13 cellular contexts compared by ENCODE assay signal in the genomic region with DNA sequence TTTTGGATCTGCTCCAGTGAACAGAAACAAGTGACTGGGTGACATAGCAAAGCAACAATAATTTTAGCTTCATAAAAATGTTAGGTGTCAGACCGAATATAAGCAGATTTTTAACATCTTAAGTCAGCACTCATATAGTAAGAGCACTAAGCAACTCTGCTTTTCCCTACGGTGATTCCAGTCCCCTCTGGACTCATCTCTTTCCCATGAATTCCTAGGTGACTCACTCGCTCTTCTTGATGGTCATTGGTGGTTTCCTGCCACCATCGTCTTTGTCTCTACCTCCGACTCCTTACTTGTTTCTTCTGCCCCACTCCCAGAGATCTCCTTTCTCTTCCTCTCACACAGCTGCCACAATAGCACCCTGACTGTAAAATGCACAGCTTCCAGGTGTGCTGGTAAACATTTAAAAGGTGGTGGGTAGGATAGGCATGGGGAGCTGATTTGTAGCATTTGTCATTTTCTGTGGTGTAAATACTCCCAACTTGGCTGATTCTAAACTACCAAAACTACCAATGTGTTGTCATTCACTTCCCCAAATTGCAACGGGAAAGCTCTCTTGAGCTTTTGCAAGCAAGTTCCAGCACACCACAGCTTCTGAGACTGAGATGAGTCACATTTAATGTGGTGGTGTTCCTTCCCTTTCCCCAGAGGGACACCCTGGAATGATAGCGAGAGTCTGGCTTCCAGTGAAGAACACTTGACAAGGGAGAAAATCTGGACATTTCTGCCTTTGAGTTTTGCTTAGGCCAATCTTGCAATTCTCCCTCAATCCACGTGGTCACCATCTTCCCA. TPM values are rescaled to one million over a fixed set of nuclear protein-coding genes. Genes with fewer than 3 reads are reported as not detected.
A peak's percentile ranks its signal among the peaks of the same experiment; 100 is the strongest.
DNase-seq lines count a peak whose midpoint lies in the region; ATAC-seq and TF ChIP-seq lines count a peak whose summit lies in the region.
"Had no signal": no experiment of that assay in that cellular context is flagged by ENCODE, and none has a peak within 500 bp of the region (broad histone marks: within the 10 kb centered on the region; RNA-seq: fewer than 3 reads in every experiment).

No MANE protein-coding gene starts in this region.

- DNase-seq in AG08395 (ENCODE audit: low spot score): peak; percentile 66
- DNase-seq in HL-60 (ENCODE audit: low read depth in 1 of 2, low spot score in 1 of 2): peak; percentile 72 to 91
- peak; percentile 69 for DNase-seq in SKM-1 (lab: John Stamatoyannopoulos, UW; ENCODE audit: unreplicated experiment)
- peak; percentile 80 to 86 for DNase-seq in foreskin keratinocyte
- DNase-seq in NCI-H1048 (lab: John Stamatoyannopoulos, UW): no peak
- no peak for DNase-seq in hepatocyte (ENCODE audit: low spot score)
- DNase-seq: activated CD4-positive, alpha-beta T cell treated with anti-CD3 and anti-CD28 coated beads, Interleukin-2, amount 10 ng/mL, durations not matched to agents 7 days and 5 days; activated naive CD4-positive, alpha-beta T cell treated with anti-CD3 and anti-CD28 coated beads, Interleukin-2, amount 10 ng/mL, durations not matched to agents 7 days and 5 days; cortex of kidney; naive B cell had no signal

- no peak overlapping the region for H2AFZ ChIP-seq in hepatocyte

- peak; percentile 91 for ATAC-seq in foreskin keratinocyte
- no peak for ATAC-seq in HG03045 (IDR thresholded peaks at IDR 0.05; ENCODE audit: unreplicated experiment)
- ATAC-seq in GM19351 (IDR thresholded peaks at IDR 0.05; ENCODE audit: unreplicated experiment): no peak

- H3K36me3 ChIP-seq in hepatocyte (replicated peaks; ENCODE audit: insufficient read depth, low read depth): no peaks in the 10 kb centered on the region

- TF ChIP-seq CTCF in HL-60 (IDR thresholded peaks at IDR 0.05; ENCODE audit: insufficient read depth, low read length) (no peak), foreskin keratinocyte (conservative IDR thresholded peaks at IDR 0.05) (no peak), hepatocyte (IDR thresholded peaks at IDR 0.05; ENCODE audit: poor library complexity) (no peak)

- H3K79me2 ChIP-seq in hepatocyte: no peaks in the 10 kb centered on the region

- no peaks in the 10 kb centered on the region for H3K9me2 ChIP-seq in hepatocyte (replicated peaks; ENCODE audit: insufficient read depth)

- H3K27ac ChIP-seq in HL-60 (replicated peaks) (peak overlapping the region; percentile 80), foreskin keratinocyte (peak overlapping the region; percentile 80), hepatocyte (no peak overlapping the region)

- no peak overlapping the region for H3K4me2 ChIP-seq in hepatocyte

- H4K20me1 ChIP-seq in hepatocyte (ENCODE audit: insufficient read depth, poor library complexity, severe bottlenecking): no peaks in the 10 kb centered on the region

- peaks cover 18% of the 10 kb centered on the region for H3K4me1 ChIP-seq in foreskin keratinocyte
- no peaks in the 10 kb centered on the region for H3K4me1 ChIP-seq in hepatocyte (ENCODE audit: insufficient read depth)

- H3K9me3 ChIP-seq in hepatocyte (ENCODE audit: low read depth): no peaks in the 10 kb centered on the region

- H3K4me3 ChIP-seq in HL-60 (replicated peaks; ENCODE audit: insufficient read depth, low read length) (no peak overlapping the region), hepatocyte (no peak overlapping the region)

- 76% methylated on average over 8 of the region's 8 CpGs for WGBS in hepatocyte (ENCODE audit: low lambda C conversion rate, missing lambda C conversion rate)

- H3K27me3 ChIP-seq in HL-60 (ENCODE audit: insufficient read depth, poor library complexity, severe bottlenecking): no peaks in the 10 kb centered on the region
- no peaks in the 10 kb centered on the region for H3K27me3 ChIP-seq in foreskin keratinocyte
- no peaks in the 10 kb centered on the region for H3K27me3 ChIP-seq in hepatocyte

RNA-seq across cellular contexts. Expression of a gene that starts 42.8 kb away (rescaled TPM):
- not detected in 2 replicates for total RNA-seq in foreskin keratinocyte
- polyA plus RNA-seq in foreskin keratinocyte: not detected in 2 replicates
- total RNA-seq in hepatocyte: 0.83 TPM in 1 of 2 replicates, not detected in the other
- polyA plus RNA-seq in hepatocyte: 1.5 and 2.4 TPM in 2 replicates
- total RNA-seq: activated CD4-positive, alpha-beta T cell treated with anti-CD3 and anti-CD28 coated beads, Interleukin-2, amount 10 ng/mL, durations not matched to agents 7 days and 5 days; SK-MEL-5 had no signal

Comparison
In these comparisons a context has a peak if more than half of its experiments do, and no peak if none do; other contexts are left out.
1. DNase-seq: peak in AG08395 (single experiment), HL-60 (2 of 2), SKM-1 (single experiment) and foreskin keratinocyte (2 of 2); none in NCI-H1048 (single experiment) and hepatocyte (single experiment).